ENCODE assay signal across 1 cellular context in genomic region chr11:69396948-69397307, GRCh38.
TF ChIP-seq lines count a peak whose summit lies in the region.

No MANE protein-coding gene starts in this region.

TF ChIP-seq in K562, 482 proteins besides CTCF, POLR2A, EP300 and RAD21 (continued from another document):
- TF ChIP-seq ARID3A (IDR thresholded peaks at IDR 0.05; ENCODE audit: borderline replicate concordance, low read depth, low read length): no peak
- TF ChIP-seq, protein P1, sequence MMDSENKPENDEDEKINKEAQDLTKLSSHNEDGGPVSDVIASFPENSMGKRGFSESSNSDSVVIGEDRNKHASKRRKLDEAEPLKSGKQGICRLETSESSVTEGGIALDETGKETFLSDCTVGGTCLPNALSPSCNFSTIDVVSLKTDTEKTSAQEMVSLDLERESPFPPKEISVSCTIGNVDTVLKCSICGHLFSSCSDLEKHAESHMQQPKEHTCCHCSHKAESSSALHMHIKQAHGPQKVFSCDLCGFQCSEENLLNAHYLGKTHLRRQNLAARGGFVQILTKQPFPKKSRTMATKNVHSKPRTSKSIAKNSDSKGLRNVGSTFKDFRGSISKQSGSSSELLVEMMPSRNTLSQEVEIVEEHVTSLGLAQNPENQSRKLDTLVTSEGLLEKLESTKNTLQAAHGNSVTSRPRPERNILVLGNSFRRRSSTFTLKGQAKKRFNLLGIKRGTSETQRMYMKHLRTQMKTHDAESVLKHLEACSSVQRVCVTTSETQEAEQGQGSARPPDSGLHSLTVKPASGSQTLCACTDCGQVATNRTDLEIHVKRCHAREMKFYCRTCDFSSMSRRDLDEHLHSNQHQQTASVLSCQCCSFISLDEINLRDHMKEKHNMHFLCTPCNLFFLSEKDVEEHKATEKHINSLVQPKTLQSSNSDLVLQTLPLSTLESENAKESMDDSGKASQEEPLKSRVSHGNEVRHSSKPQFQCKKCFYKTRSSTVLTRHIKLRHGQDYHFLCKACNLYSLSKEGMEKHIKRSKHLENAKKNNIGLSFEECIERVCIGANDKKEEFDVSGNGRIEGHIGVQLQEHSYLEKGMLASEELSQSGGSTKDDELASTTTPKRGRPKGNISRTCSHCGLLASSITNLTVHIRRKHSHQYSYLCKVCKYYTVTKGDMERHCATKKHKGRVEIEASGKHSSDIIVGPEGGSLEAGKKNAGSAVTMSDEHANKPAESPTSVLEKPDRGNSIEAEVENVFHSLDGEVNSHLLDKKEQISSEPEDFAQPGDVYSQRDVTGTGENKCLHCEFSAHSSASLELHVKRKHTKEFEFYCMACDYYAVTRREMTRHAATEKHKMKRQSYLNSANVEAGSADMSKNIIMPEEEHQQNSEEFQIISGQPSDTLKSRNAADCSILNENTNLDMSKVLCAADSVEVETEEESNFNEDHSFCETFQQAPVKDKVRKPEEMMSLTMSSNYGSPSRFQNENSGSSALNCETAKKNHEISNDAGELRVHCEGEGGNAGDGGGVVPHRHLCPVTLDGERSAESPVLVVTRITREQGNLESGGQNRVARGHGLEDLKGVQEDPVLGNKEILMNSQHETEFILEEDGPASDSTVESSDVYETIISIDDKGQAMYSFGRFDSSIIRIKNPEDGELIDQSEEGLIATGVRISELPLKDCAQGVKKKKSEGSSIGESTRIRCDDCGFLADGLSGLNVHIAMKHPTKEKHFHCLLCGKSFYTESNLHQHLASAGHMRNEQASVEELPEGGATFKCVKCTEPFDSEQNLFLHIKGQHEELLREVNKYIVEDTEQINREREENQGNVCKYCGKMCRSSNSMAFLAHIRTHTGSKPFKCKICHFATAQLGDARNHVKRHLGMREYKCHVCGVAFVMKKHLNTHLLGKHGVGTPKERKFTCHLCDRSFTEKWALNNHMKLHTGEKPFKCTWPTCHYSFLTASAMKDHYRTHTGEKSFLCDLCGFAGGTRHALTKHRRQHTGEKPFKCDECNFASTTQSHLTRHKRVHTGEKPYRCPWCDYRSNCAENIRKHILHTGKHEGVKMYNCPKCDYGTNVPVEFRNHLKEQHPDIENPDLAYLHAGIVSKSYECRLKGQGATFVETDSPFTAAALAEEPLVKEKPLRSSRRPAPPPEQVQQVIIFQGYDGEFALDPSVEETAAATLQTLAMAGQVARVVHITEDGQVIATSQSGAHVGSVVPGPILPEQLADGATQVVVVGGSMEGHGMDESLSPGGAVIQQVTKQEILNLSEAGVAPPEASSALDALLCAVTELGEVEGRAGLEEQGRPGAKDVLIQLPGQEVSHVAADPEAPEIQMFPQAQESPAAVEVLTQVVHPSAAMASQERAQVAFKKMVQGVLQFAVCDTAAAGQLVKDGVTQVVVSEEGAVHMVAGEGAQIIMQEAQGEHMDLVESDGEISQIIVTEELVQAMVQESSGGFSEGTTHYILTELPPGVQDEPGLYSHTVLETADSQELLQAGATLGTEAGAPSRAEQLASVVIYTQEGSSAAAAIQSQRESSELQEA (IDR thresholded peaks at IDR 0.05; ENCODE audit: low read depth): no peak
- no peak for TF ChIP-seq SAFB (IDR thresholded peaks at IDR 0.05; ENCODE audit: borderline replicate concordance, low read depth, low read length)
- no peak for TF ChIP-seq WHSC1 (IDR thresholded peaks at IDR 0.05; ENCODE audit: low read length)
- TF ChIP-seq, protein P2, sequence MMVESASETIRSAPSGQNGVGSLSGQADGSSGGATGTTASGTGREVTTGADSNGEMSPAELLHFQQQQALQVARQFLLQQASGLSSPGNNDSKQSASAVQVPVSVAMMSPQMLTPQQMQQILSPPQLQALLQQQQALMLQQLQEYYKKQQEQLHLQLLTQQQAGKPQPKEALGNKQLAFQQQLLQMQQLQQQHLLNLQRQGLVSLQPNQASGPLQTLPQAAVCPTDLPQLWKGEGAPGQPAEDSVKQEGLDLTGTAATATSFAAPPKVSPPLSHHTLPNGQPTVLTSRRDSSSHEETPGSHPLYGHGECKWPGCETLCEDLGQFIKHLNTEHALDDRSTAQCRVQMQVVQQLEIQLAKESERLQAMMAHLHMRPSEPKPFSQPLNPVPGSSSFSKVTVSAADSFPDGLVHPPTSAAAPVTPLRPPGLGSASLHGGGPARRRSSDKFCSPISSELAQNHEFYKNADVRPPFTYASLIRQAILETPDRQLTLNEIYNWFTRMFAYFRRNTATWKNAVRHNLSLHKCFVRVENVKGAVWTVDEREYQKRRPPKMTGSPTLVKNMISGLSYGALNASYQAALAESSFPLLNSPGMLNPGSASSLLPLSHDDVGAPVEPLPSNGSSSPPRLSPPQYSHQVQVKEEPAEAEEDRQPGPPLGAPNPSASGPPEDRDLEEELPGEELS (CRISPR knock-in tag; IDR thresholded peaks at IDR 0.05; ENCODE audit: borderline replicate concordance): no peak
- TF ChIP-seq ILK (tag; IDR thresholded peaks at IDR 0.05; ENCODE audit: borderline replicate concordance, low read depth): no peak
- TF ChIP-seq HDAC2 (IDR thresholded peaks at IDR 0.05): no peak
- TF ChIP-seq ZZZ3 (IDR thresholded peaks at IDR 0.05): no peak
- no peak for TF ChIP-seq HCFC1 (IDR thresholded peaks at IDR 0.05; ENCODE audit: low read depth, low read length)
